In the genomic region with DNA sequence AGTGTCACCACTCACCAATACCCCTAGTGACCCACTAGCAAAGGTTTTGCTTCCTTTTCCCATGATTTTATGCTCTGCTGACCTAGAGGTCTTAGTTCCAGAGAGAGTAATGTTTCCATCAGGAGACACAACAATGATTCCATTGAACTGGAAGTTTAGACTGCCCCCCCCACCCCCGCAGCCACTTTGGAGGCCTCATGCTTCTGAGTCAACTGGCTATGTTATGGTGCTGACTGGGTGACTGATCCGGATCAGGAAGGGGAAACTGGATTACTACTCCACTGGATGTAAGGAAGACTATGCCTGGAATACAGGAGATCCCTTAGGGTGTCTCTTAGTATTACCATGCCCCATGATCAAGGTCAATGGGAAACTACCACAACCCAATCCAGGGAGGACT, we compare ENCODE assay signal across 18 cellular contexts.
"Had no signal": no experiment of that assay in that cellular context is flagged by ENCODE, and none has a peak within 500 bp of the region (broad histone marks: within the 10 kb centered on the region; RNA-seq: fewer than 3 reads in every experiment).

No MANE protein-coding gene starts in this region.

- DNase-seq: effector memory CD4-positive, alpha-beta T cell; gastrocnemius medialis; heart right ventricle; hypothalamus; islet precursor cell; left cardiac atrium; left ventricle myocardium inferior; lower lobe of right lung; nucleus accumbens; pancreas; retina; stimulated activated CD4-positive, alpha-beta T cell treated with anti-CD3 and anti-CD28 coated beads, Interleukin-4, amount 100 ng/mL, for 1 hour; stimulated activated CD8-positive, alpha-beta memory T cell treated with anti-CD3 and anti-CD28 coated beads, Interleukin-4, amount 100 ng/mL, for 48 hours; testis; transverse colon had no signal

- ATAC-seq: esophagus mucosa; gastrocnemius medialis; heart right ventricle; left cardiac atrium; lower lobe of right lung; natural killer cell treated with Interleukin-12 subunit alpha and Interleukin-12 subunit beta and Interleukin-15 and Interleukin-18, amount 100 ng/mL, for 72 hours; pancreas; stimulated activated effector memory CD8-positive, alpha-beta T cell treated with anti-CD3 and anti-CD28 coated beads, Interleukin-12 subunit alpha, Interleukin-12 subunit beta, amount 100 ng/mL, for 72 hours had no signal
